Comparison of ENCODE assay signal across 17 cellular contexts in the genomic region with DNA sequence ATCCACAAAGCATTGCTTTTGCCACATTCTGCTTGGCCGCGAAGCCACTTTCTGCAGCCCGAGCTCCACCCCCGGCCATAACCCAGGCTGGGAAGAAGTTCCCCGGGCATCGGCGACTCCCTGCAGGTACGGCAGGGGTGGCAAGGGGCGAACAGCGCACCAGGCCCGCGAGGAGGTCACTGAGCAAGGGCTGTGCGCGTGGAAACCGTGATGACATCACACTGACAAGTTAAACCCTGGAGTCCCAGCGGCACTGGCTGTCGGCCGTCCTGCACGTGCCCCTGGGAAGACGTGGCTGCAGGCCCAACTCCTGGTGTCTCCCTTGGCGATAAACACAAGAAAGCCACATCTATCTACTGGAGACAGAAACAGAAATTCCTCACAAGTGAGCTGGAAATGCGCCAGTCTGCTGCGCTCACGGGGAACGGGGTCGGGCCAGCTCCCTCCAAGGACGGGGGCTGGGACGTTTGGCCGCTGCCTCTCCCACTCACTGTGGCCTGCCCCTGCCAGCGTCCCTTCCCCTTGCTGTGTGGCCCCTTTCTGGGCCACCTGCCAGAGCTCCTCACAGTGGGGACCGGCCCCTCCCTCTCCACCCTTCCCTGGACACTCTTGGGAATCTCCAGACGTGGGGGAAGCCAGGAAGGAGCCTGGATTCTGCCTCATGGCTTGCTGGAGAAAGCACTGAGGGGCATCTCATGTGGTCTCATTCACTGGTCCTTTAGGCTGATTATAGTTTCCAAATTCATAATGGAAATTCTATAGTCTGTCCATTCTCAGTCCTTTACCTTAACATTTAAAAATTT.
DNase-seq lines count a peak whose midpoint lies in the region; ATAC-seq and TF ChIP-seq lines count a peak whose summit lies in the region.
"Had no signal": no experiment of that assay in that cellular context is flagged by ENCODE, and none has a peak within 500 bp of the region (broad histone marks: within the 10 kb centered on the region; RNA-seq: fewer than 3 reads in every experiment).

No MANE protein-coding gene starts in this region.

- ATAC-seq in HG02623 (IDR thresholded peaks at IDR 0.05; ENCODE audit: unreplicated experiment) = no peak
- ATAC-seq: activated naive CD8-positive, alpha-beta T cell treated with anti-CD3 and anti-CD28 coated beads, Interleukin-2, amount 50 U/mL, for 24 hours; esophagus mucosa; gastroesophageal sphincter; PC-3; stimulated activated naive B cell treated with anti-CD40 and anti-IgM and Interleukin-4, amounts not matched to agents 10 μg/mL and 1 μg/mL and 100 μg/mL, for 72 hours had no signal

- no peak for TF ChIP-seq CTCF in WERI-Rb-1 (IDR thresholded peaks at IDR 0.05; ENCODE audit: low read depth, low read length)
- no peak for TF ChIP-seq CTCF in GM20000 (IDR thresholded peaks at IDR 0.05; ENCODE audit: extremely low read depth, missing control alignments)

- DNase-seq in A172 (ENCODE audit: low spot score) = peak; percentile 61
- DNase-seq in DMS79 treated with DMSO at 0.1 percent for 48 hours (lab: John Stamatoyannopoulos, UW) = peak; percentile 61
- peak; percentile 6 for DNase-seq in WERI-Rb-1
- DNase-seq in mesenteric fat pad (ENCODE audit: low spot score) = peak; percentile 78
- DNase-seq in GM20000 (ENCODE audit: low spot score) = no peak
- DNase-seq in SK-N-DZ (ENCODE audit: low spot score) = no peak
- no peak for DNase-seq in NCI-H226
- DNase-seq: activated naive CD8-positive, alpha-beta T cell treated with anti-CD3 and anti-CD28 coated beads, Interleukin-2, amount 50 U/mL, for 24 hours; Kasumi-1; left cardiac atrium; NCI-H1092; PC-3; stimulated activated naive B cell treated with anti-CD40 and anti-IgM and Interleukin-4, amounts not matched to agents 10 μg/mL and 1 μg/mL and 100 μg/mL, for 72 hours had no signal

- H3K27ac ChIP-seq in WERI-Rb-1 = no peak overlapping the region
- H3K27ac ChIP-seq: gastroesophageal sphincter, neural progenitor cell had no signal

- H3K27me3 ChIP-seq in WERI-Rb-1 (ENCODE audit: insufficient read depth, low read depth, severe bottlenecking) = no peaks in the 10 kb centered on the region
- H3K27me3 ChIP-seq: neural progenitor cell had no signal

- no peak overlapping the region for H3K4me3 ChIP-seq in WERI-Rb-1 (ENCODE audit: low read depth, low read length)
- H3K4me3 ChIP-seq: gastroesophageal sphincter, neural progenitor cell had no signal

- H3K9me3 ChIP-seq in WERI-Rb-1 (ENCODE audit: severe bottlenecking) = no peaks in the 10 kb centered on the region
- H3K9me3 ChIP-seq: gastroesophageal sphincter had no signal

- no peaks in the 10 kb centered on the region for H3K36me3 ChIP-seq in WERI-Rb-1
- H3K36me3 ChIP-seq: gastroesophageal sphincter, neural progenitor cell had no signal

Comparison
In these comparisons a context has a peak if more than half of its experiments do, and no peak if none do; other contexts are left out.
1. DNase-seq: peak in A172 (single experiment), DMS79 treated with DMSO at 0.1 percent for 48 hours (single experiment), WERI-Rb-1 (single experiment) and mesenteric fat pad (single experiment); none in GM20000 (single experiment), SK-N-DZ (single experiment) and NCI-H226 (single experiment).